1 cellular context compared by ENCODE assay signal in the genomic region with DNA sequence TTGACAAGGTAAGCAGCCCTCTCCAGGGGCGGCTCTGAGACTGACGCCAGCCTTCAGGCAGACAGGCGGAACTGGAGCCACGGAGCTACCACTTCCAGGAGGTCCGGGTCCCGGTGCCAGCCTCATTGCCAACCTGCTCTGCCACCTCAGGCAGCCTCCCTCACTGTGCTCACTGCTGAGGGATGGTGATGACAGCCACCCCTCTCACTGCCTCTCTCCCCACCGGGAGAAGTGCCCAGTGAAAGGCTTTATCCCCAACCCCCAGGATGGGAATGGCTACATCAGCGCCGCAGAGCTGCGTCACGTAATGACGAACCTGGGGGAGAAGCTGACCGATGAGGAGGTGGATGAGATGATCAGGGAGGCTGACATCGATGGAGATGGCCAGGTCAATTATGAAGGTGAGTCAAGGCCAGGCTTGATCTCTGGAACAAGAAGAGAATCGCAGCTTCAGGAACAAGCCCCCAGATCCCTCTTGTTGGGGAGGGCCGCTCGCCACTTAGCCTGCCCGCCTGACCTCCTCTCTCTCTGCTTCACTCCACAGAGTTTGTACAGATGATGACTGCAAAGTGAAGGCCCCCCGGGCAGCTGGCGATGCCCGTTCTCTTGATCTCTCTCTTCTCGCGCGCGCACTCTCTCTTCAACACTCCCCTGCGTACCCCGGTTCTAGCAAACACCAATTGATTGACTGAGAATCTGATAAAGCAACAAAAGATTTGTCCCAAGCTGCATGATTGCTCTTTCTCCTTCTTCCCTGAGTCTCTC.
TF ChIP-seq lines count a peak whose summit lies in the region.

No MANE protein-coding gene starts in this region.

TF ChIP-seq in K562, 482 proteins besides CTCF, POLR2A, EP300 and RAD21:
- no peak for TF ChIP-seq SMARCC2 (IDR thresholded peaks at IDR 0.05; ENCODE audit: low read depth)
- TF ChIP-seq RBFOX2 (IDR thresholded peaks at IDR 0.05; ENCODE audit: low read depth, low read length), result peak; percentile 48; the same call in 1 of the 2 replicates
